In the genomic region with DNA sequence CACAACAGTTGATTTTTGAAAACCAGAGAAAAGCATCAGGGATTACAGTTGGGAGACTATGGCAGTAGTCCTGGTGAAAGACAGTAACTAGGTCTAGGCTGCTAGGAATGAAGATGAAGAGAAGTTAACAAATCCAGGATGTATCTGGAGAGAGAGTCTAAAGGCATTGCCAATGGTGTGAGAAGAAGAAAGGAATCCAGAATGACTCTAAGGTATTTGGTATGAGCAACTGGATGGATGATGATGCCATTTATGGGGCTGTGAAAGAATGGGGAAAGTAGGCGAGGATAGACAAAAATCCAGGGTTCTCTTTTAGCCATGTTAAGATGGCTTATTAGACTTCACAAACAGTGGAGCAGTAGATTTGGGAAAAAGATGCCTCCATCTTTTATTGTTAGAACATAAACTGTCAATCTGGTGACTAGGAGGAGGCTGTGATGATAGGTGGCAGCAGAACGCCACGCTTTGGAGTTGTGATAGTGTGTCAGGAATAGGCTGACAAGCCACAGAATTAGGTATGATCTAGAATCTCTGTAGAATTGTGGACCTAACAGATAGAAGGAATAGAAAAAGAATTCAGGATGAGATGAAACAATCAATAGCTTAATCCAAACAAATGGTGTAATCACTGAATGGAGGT, we compare ENCODE assay signal across 8 cellular contexts.
DNase-seq lines count a peak whose midpoint lies in the region; ATAC-seq lines count a peak whose summit lies in the region.

No MANE protein-coding gene starts in this region.

- ATAC-seq in HG02642 (IDR thresholded peaks at IDR 0.05; ENCODE audit: poor library complexity, unreplicated experiment) (peak; percentile 67), HG03095 (IDR thresholded peaks at IDR 0.05; ENCODE audit: unreplicated experiment) (no peak)

- DNase-seq in EL (peak; percentile 5), head of caudate nucleus (peak; percentile 18 to 83 (median 62)), NOMO-1 treated with DMSO at 0.1 percent for 48 hours (lab: John Stamatoyannopoulos, UW; ENCODE audit: unreplicated experiment) (no peak), NCI-H1436 (lab: John Stamatoyannopoulos, UW) (no peak)
- peak; percentile 62 to 64 for DNase-seq in activated CD4-positive, alpha-beta T cell treated with anti-CD3 and anti-CD28 coated beads, Interleukin-2, amount 50 U/mL, for 4 hours
- DNase-seq in stimulated activated CD4-positive, alpha-beta T cell treated with anti-CD3 and anti-CD28 coated beads, Interleukin-4, amount 100 ng/mL, for 1 hour, result peak; percentile 57

- intact Hi-C loops in head of caudate nucleus (cut with DNase I), result no loop called here

Comparison
In these comparisons a context has a peak if more than half of its experiments do, and no peak if none do; other contexts are left out.
1. DNase-seq: peak in EL (single experiment), activated CD4-positive, alpha-beta T cell treated with anti-CD3 and anti-CD28 coated beads, Interleukin-2, amount 50 U/mL, for 4 hours (2 of 2), head of caudate nucleus (42 of 42) and stimulated activated CD4-positive, alpha-beta T cell treated with anti-CD3 and anti-CD28 coated beads, Interleukin-4, amount 100 ng/mL, for 1 hour (single experiment); none in NOMO-1 treated with DMSO at 0.1 percent for 48 hours (single experiment) and NCI-H1436 (single experiment).